17 cellular contexts compared by ENCODE assay signal in genomic region chr10:11568578-11568977, GRCh38. TPM values are rescaled to one million over a fixed set of nuclear protein-coding genes. Genes with fewer than 3 reads are reported as not detected.
DNase-seq lines count a peak whose midpoint lies in the region; ATAC-seq, FAIRE-seq and TF ChIP-seq lines count a peak whose summit lies in the region.
"Had no signal": no experiment of that assay in that cellular context is flagged by ENCODE, and none has a peak within 500 bp of the region (broad histone marks: within the 10 kb centered on the region; RNA-seq: fewer than 3 reads in every experiment).

No MANE protein-coding gene starts in this region.

- H2AFZ ChIP-seq in K562 (ENCODE audit: low read depth, low read length) (no peak overlapping the region), trophoblast cell (ENCODE audit: insufficient read depth, low read length, poor library complexity) (no peak overlapping the region)
- H2AFZ ChIP-seq: GM23338 had no signal

- no peak overlapping the region for H4K12ac ChIP-seq in trophoblast cell (ENCODE audit: low read depth, low read length)

- H4K20me1 ChIP-seq in K562 (replicated peaks; ENCODE audit: control insufficient read depth, insufficient read depth, low read length), result peaks cover 10% of the 10 kb centered on the region; the same call in 1 of the 2 replicates

- DNase-seq in K562 (ENCODE audit: extremely low read depth in 1 of 4, low spot score in 3 of 4) (no peak), trophoblast cell (no peak), type B pancreatic cell (ENCODE audit: extremely low spot score, unreplicated experiment) (no peak), kidney glomerular epithelial cell (lab: John Stamatoyannopoulos, UW) (no peak)
- no peak for DNase-seq in activated naive CD4-positive, alpha-beta T cell treated with anti-CD3 and anti-CD28 coated beads, Interleukin-2, amount 10 ng/mL, durations not matched to agents 7 days and 5 days
- DNase-seq: ACHN; Caco-2; CD4-positive, alpha-beta T cell; H9; KBM-7 had no signal

- TF ChIP-seq RAD21 in K562 (CRISPR knock-in tag; conservative IDR thresholded peaks at IDR 0.05 in 1 of 2, IDR thresholded peaks at IDR 0.05 in 1 of 2), result no peak

- no peak overlapping the region for H3K14ac ChIP-seq in trophoblast cell (ENCODE audit: low read length)

- H3K9me3 Mint-ChIP-seq in type B pancreatic cell, result no peaks in the 10 kb centered on the region
- H3K9me3 Mint-ChIP-seq in activated naive CD4-positive, alpha-beta T cell treated with anti-CD3 and anti-CD28 coated beads, Interleukin-2, amount 10 ng/mL, durations not matched to agents 7 days and 5 days, result no peaks in the 10 kb centered on the region
- H3K9me3 Mint-ChIP-seq: GM23338 had no signal

- FAIRE-seq in K562 (lab: Jason Lieb, UNC), result no peak
- FAIRE-seq: A204.1, GM18507 had no signal

- H2BK12ac ChIP-seq in trophoblast cell (ENCODE audit: low read length), result no peak overlapping the region

- H3K9me3 ChIP-seq in HEK293 (ENCODE audit: control insufficient read depth, insufficient read depth, low read depth, low read length), result no peaks in the 10 kb centered on the region
- H3K9me3 ChIP-seq in K562 (replicated peaks; ENCODE audit: control insufficient read depth, insufficient read depth, low read depth, low read length), result no peaks in the 10 kb centered on the region
- no peaks in the 10 kb centered on the region for H3K9me3 ChIP-seq in trophoblast cell (ENCODE audit: insufficient read depth, low read depth, low read length)
- H3K9me3 ChIP-seq: Caco-2 had no signal

- H3K27me3 ChIP-seq in K562 (ENCODE audit: control insufficient read depth in 2 of 2, insufficient read depth in 2 of 2, low read length in 2 of 2), result no peaks in the 10 kb centered on the region
- no peaks in the 10 kb centered on the region for H3K27me3 ChIP-seq in trophoblast cell (ENCODE audit: insufficient read depth, low read length)

- intact Hi-C loops in K562 (cut with micrococcal nuclease), result no loop called here

- 85% methylated on average over 1 of the region's 1 CpG for WGBS in K562 (ENCODE audit: insufficient coverage, low coverage, missing lambda C conversion rate)
- WGBS in trophoblast cell (ENCODE audit: extremely low coverage, insufficient coverage, insufficient read length), result no CpG with 5 or more reads among the region's 1 CpG

- POLR2A ChIA-PET in HEK293 (lab: Yijun Ruan, JAX) (no interaction called here), K562 (lab: Yijun Ruan, JAX) (interaction anchor here (1.3 kb wide), 1 partner anchor 50 kb away, joined by 4 read pairs; no protein-coding TSS in a partner anchor)

- H3K4me3 ChIP-seq in HEK293 (ENCODE audit: low read depth, low read length), result no peak overlapping the region
- H3K4me3 ChIP-seq in K562, result no peak overlapping the region
- no peak overlapping the region for H3K4me3 ChIP-seq in trophoblast cell (ENCODE audit: low read depth, low read length)
- H3K4me3 ChIP-seq: GM23338 had no signal

- CTCF ChIA-PET in HEK293 (lab: Yijun Ruan, JAX), result no interaction called here
- CTCF ChIA-PET in K562 (lab: Yijun Ruan, JAX; ENCODE audit: low intra/inter-chr PET ratio), result no interaction called here
- CTCF ChIA-PET in activated naive CD4-positive, alpha-beta T cell treated with anti-CD3 and anti-CD28 coated beads, Interleukin-2, amount 10 ng/mL, durations not matched to agents 7 days and 5 days (lab: Charles Lee), result no interaction called here

- H3K36me3 ChIP-seq in HEK293 (ENCODE audit: control insufficient read depth in 2 of 2, insufficient read depth in 1 of 2, low read length in 2 of 2) (no peaks in the 10 kb centered on the region), K562 (ENCODE audit: control insufficient read depth, insufficient read depth, low read length) (peaks cover 7% of the 10 kb centered on the region; the same call in 2 of the 3 replicates), trophoblast cell (ENCODE audit: control insufficient read depth in 1 of 2, insufficient read depth in 2 of 2, low read length in 2 of 2) (no peaks in the 10 kb centered on the region)

- BruUV-seq in K562 (replicated peaks; lab: Mats Ljungman, UMichigan), result no TSS peak

- peak overlapping the region; percentile 54 for H3K4ac ChIP-seq in trophoblast cell (ENCODE audit: low read depth, low read length)

- no peak overlapping the region for H2BK5ac ChIP-seq in trophoblast cell (ENCODE audit: low read depth, low read length, poor library complexity)

- no peak for TF ChIP-seq EP300 in K562 (IDR thresholded peaks at IDR 0.05; ENCODE audit: low read length)

- H3K23ac ChIP-seq in trophoblast cell (ENCODE audit: low read length), result no peak overlapping the region

- H3K9me1 ChIP-seq in K562 (ENCODE audit: control insufficient read depth, insufficient read depth, low read length), result no peaks in the 10 kb centered on the region

- H3K4me2 ChIP-seq in K562 (ENCODE audit: insufficient read depth, low read length), result no peak overlapping the region
- no peak overlapping the region for H3K4me2 ChIP-seq in trophoblast cell (ENCODE audit: low read length)
- H3K4me2 ChIP-seq: GM23338 had no signal

- no peaks in the 10 kb centered on the region for H3K79me1 ChIP-seq in trophoblast cell (ENCODE audit: low read length)

- no peak for TF ChIP-seq POLR2A in K562 (conservative IDR thresholded peaks at IDR 0.05)

- peaks cover 23% of the 10 kb centered on the region for H3K36me3 Mint-ChIP-seq in type B pancreatic cell
- no peaks in the 10 kb centered on the region for H3K36me3 Mint-ChIP-seq in activated naive CD4-positive, alpha-beta T cell treated with anti-CD3 and anti-CD28 coated beads, Interleukin-2, amount 10 ng/mL, durations not matched to agents 7 days and 5 days

- H3K27ac Mint-ChIP-seq in type B pancreatic cell, result no peak overlapping the region
- H3K27ac Mint-ChIP-seq in activated naive CD4-positive, alpha-beta T cell treated with anti-CD3 and anti-CD28 coated beads, Interleukin-2, amount 10 ng/mL, durations not matched to agents 7 days and 5 days, result no peak overlapping the region
- H3K27ac Mint-ChIP-seq: CD4-positive, alpha-beta T cell; GM23338; H9 had no signal

- H3K4me3 Mint-ChIP-seq in type B pancreatic cell, result no peak overlapping the region
- no peak overlapping the region for H3K4me3 Mint-ChIP-seq in activated naive CD4-positive, alpha-beta T cell treated with anti-CD3 and anti-CD28 coated beads, Interleukin-2, amount 10 ng/mL, durations not matched to agents 7 days and 5 days
- H3K4me3 Mint-ChIP-seq: CD4-positive, alpha-beta T cell; GM23338; H9 had no signal

- H3K4me1 ChIP-seq in HEK293 (ENCODE audit: control insufficient read depth, insufficient read depth, low read length), result no peaks in the 10 kb centered on the region
- H3K4me1 ChIP-seq in K562 (replicated peaks in 1 of 2; ENCODE audit: control insufficient read depth in 2 of 2, insufficient read depth in 2 of 2, low read length in 2 of 2), result peaks cover 0 to 4% of the 10 kb centered on the region in 2 experiments; a peak in 2 of 5 replicates
- no peaks in the 10 kb centered on the region for H3K4me1 ChIP-seq in trophoblast cell (ENCODE audit: control insufficient read depth in 1 of 2, insufficient read depth in 2 of 2, low read length in 2 of 2)

- no peak overlapping the region for H4K91ac ChIP-seq in trophoblast cell (ENCODE audit: low read depth, low read length)

- ATAC-seq in K562, result no peak
- no peak for ATAC-seq in HG03175 (IDR thresholded peaks at IDR 0.05; ENCODE audit: unreplicated experiment)
- ATAC-seq: GM23338 had no signal

- H3K79me2 ChIP-seq in K562 (ENCODE audit: control insufficient read depth, insufficient read depth, low read length) (peaks cover 96% of the 10 kb centered on the region), trophoblast cell (ENCODE audit: control insufficient read depth, insufficient read depth, low read length, poor library complexity) (peaks cover 2% of the 10 kb centered on the region)

- in situ Hi-C loops in K562 (cut with MboI), result no loop called here

- TF ChIP-seq CTCF in HEK293 (tag by site-specific recombination; IDR thresholded peaks at IDR 0.05) (no peak), K562 (IDR thresholded peaks at IDR 0.05 in 2 of 3, conservative IDR thresholded peaks at IDR 0.05 in 1 of 3; ENCODE audit: insufficient read depth in 2 of 3, low read depth in 1 of 3, low read length in 3 of 3) (no peak), type B pancreatic cell (conservative IDR thresholded peaks at IDR 0.05) (no peak)

- no peak overlapping the region for H4K8ac ChIP-seq in trophoblast cell (ENCODE audit: low read depth, low read length)

- H2AK5ac ChIP-seq in trophoblast cell (ENCODE audit: low read length), result no peak overlapping the region

- H2BK120ac ChIP-seq in trophoblast cell (ENCODE audit: insufficient read depth, low read length, poor library complexity), result no peak overlapping the region

- H3K18ac ChIP-seq in trophoblast cell (ENCODE audit: low read length), result no peak overlapping the region

- H3K9ac ChIP-seq in K562 (ENCODE audit: insufficient read depth in 1 of 2, low read depth in 2 of 2, low read length in 2 of 2) (no peak overlapping the region), trophoblast cell (ENCODE audit: low read length) (no peak overlapping the region)

- H3K4me1 Mint-ChIP-seq in type B pancreatic cell (ENCODE audit: unreplicated experiment), result peaks cover 20% of the 10 kb centered on the region
- H3K4me1 Mint-ChIP-seq in activated naive CD4-positive, alpha-beta T cell treated with anti-CD3 and anti-CD28 coated beads, Interleukin-2, amount 10 ng/mL, durations not matched to agents 7 days and 5 days, result no peaks in the 10 kb centered on the region

- H3K27ac ChIP-seq in HEK293 (ENCODE audit: extremely low read depth, low read depth, low read length) (no peak overlapping the region), K562 (ENCODE audit: extremely low read depth, low read depth, low read length) (no peak overlapping the region), trophoblast cell (ENCODE audit: low read depth, low read length) (no peak overlapping the region)
- H3K27ac ChIP-seq: C4-2B, HL-60 had no signal

- no peaks in the 10 kb centered on the region for H3K27me3 Mint-ChIP-seq in type B pancreatic cell
- no peaks in the 10 kb centered on the region for H3K27me3 Mint-ChIP-seq in activated naive CD4-positive, alpha-beta T cell treated with anti-CD3 and anti-CD28 coated beads, Interleukin-2, amount 10 ng/mL, durations not matched to agents 7 days and 5 days
- H3K27me3 Mint-ChIP-seq: CD4-positive, alpha-beta T cell had no signal

RNA-seq across cellular contexts. Expression of gene USP6NL, which starts 42.9 kb away (rescaled TPM):
- 21.7 and 68.0 TPM in 2 replicates for total RNA-seq in K562 (2011; cell fraction: chromatin; rRNA removed; ENCODE audit: low replicate concordance)
- 11.3 and 18.0 TPM in 2 replicates for total RNA-seq in K562 (2011; cell fraction: nucleolus; rRNA removed)
- total RNA-seq in K562 (2011; cell fraction: nucleoplasm; rRNA removed), result 45.8 and 75.7 TPM in 2 replicates
- total RNA-seq in K562 (2014; rRNA removed) (19.8 and 24.0 TPM in 2 replicates), K562 (2014; rRNA removed; fragmentation: Illumina TruSeq; extraction: Trizol) (20.4 and 23.6 TPM in 2 replicates), K562 (2015; rRNA removed; fragmentation: Illumina TruSeq; extraction: Trizol) (22.1 and 24.5 TPM in 2 replicates), K562 (2021) (25.1 and 26.6 TPM in 2 replicates), type B pancreatic cell (ENCODE audit: low replicate concordance) (29.6 and 33.3 TPM in 2 replicates)
- polyA plus RNA-seq in K562 (2011; rRNA removed) (11.5 and 16.8 TPM in 2 replicates), K562 (2014; fragmentation: Illumina TruSeq; extraction: Trizol) (20.0 and 22.0 TPM in 2 replicates), K562 (2014; fragmentation: Nextera tagmentation; extraction: Ambion mirVana) (1 to 10 TPM; 3.2 to 3.8 TPM), K562 (2014; rRNA removed) (17.0 and 17.8 TPM in 2 replicates)
- polyA plus RNA-seq in K562 (2011; cell fraction: cytosol; rRNA removed), result 10.2 and 10.7 TPM in 2 replicates
- 22.8 and 27.5 TPM in 2 replicates for polyA plus RNA-seq in K562 (2011; cell fraction: nucleus; rRNA removed)
- 20.8 and 21.4 TPM in 2 replicates for polyA plus RNA-seq in K562 (2012)
- 19.0 and 21.8 TPM in 2 replicates for polyA minus RNA-seq in K562 (2011; rRNA and poly(A)+ RNA removed)
- 8.5 and 11.0 TPM in 2 replicates for polyA minus RNA-seq in K562 (2011; cell fraction: cytosol; rRNA and poly(A)+ RNA removed)
- 20.2 and 24.8 TPM in 2 replicates for polyA minus RNA-seq in K562 (2011; cell fraction: nucleus; rRNA and poly(A)+ RNA removed)
- 16.4 and 17.4 TPM in 2 replicates for polyA plus RNA-seq in trophoblast cell (2013)
